Comparison of ENCODE assay signal across 1 cellular context in the genomic region with DNA sequence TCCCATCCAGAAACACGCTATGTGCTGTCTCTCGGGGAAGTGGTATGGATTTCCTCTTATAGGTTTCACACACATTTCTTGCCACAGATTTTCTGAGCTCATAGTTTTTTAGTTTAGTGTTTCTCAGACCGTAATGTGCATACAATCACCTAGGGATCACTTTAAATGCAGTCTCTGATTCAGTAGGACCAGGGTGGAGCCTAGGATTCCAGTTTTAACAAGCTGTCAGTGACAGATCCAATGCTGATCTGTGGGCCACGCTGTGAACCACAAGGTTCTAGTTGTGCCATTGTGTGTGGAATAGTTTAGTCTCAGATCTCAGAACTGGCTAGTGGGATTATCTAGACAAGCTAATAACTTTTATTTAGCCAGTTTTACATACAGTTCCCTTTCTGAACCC.
A peak's percentile ranks its signal among the peaks of the same experiment; 100 is the strongest.
TF ChIP-seq lines count a peak whose summit lies in the region.

No MANE protein-coding gene starts in this region.

TF ChIP-seq in K562, 482 proteins besides CTCF, POLR2A, EP300 and RAD21:
- TF ChIP-seq, protein P1, sequence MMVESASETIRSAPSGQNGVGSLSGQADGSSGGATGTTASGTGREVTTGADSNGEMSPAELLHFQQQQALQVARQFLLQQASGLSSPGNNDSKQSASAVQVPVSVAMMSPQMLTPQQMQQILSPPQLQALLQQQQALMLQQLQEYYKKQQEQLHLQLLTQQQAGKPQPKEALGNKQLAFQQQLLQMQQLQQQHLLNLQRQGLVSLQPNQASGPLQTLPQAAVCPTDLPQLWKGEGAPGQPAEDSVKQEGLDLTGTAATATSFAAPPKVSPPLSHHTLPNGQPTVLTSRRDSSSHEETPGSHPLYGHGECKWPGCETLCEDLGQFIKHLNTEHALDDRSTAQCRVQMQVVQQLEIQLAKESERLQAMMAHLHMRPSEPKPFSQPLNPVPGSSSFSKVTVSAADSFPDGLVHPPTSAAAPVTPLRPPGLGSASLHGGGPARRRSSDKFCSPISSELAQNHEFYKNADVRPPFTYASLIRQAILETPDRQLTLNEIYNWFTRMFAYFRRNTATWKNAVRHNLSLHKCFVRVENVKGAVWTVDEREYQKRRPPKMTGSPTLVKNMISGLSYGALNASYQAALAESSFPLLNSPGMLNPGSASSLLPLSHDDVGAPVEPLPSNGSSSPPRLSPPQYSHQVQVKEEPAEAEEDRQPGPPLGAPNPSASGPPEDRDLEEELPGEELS (CRISPR knock-in tag; IDR thresholded peaks at IDR 0.05; ENCODE audit: borderline replicate concordance), result no peak
- TF ChIP-seq, protein P2, sequence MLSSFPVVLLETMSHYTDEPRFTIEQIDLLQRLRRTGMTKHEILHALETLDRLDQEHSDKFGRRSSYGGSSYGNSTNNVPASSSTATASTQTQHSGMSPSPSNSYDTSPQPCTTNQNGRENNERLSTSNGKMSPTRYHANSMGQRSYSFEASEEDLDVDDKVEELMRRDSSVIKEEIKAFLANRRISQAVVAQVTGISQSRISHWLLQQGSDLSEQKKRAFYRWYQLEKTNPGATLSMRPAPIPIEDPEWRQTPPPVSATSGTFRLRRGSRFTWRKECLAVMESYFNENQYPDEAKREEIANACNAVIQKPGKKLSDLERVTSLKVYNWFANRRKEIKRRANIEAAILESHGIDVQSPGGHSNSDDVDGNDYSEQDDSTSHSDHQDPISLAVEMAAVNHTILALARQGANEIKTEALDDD (IDR thresholded peaks at IDR 0.05), result 0 out of 2 replicates have a peak, but pooled peaks have one; percentile 29
- TF ChIP-seq ZKSCAN3 (CRISPR knock-in tag; IDR thresholded peaks at IDR 0.05), result no peak
